23 cellular contexts compared by ENCODE assay signal in genomic region chr2:237129625-237130263, GRCh38. TPM values are rescaled to one million over a fixed set of nuclear protein-coding genes. Genes with fewer than 3 reads are reported as not detected.
A peak's percentile ranks its signal among the peaks of the same experiment; 100 is the strongest.
DNase-seq lines count a peak whose midpoint lies in the region; ATAC-seq, FAIRE-seq and TF ChIP-seq lines count a peak whose summit lies in the region.
"Had no signal": no experiment of that assay in that cellular context is flagged by ENCODE, and none has a peak within 500 bp of the region (broad histone marks: within the 10 kb centered on the region; RNA-seq: fewer than 3 reads in every experiment).

No MANE protein-coding gene starts in this region.

- BruUV-seq in HepG2 (replicated peaks; lab: Mats Ljungman, UMichigan): no TSS peak

- in situ Hi-C loops in HepG2 (cut with HindIII; ENCODE audit: extremely low pct_ligation_motif_present, low pct_unique_long_range_greater_than_20kb): no loop called here

- H3K36me3 ChIP-seq in HepG2 (replicated peaks in 1 of 2; ENCODE audit: control insufficient read depth in 1 of 2, insufficient read depth in 2 of 2, low read length in 2 of 2): no peaks in the 10 kb centered on the region
- H3K36me3 ChIP-seq in right lobe of liver: no peaks in the 10 kb centered on the region
- H3K36me3 ChIP-seq in H1 (ENCODE audit: control insufficient read depth in 2 of 4, insufficient read depth in 4 of 4, low read length in 3 of 4): peaks cover 0 to 4% (median 0%) of the 10 kb centered on the region in 4 experiments; a peak in 1 of 8 replicates
- peaks cover 0 to 4% of the 10 kb centered on the region in 2 donors for H3K36me3 ChIP-seq in neuronal stem cell (replicated peaks in 1 of 2; ENCODE audit: control insufficient read depth in 2 of 2, insufficient read depth in 2 of 2, low read length in 2 of 2)

- H3K27me3 ChIP-seq in HepG2 (ENCODE audit: control insufficient read depth in 1 of 2, insufficient read depth in 2 of 2, low read length in 2 of 2) (no peaks in the 10 kb centered on the region), right lobe of liver (no peaks in the 10 kb centered on the region), H1 (replicated peaks in 1 of 4; ENCODE audit: control insufficient read depth in 3 of 4, extremely low read depth in 1 of 4, insufficient read depth in 3 of 4, low read length in 3 of 4) (no peaks in the 10 kb centered on the region; a peak in 1 of 7 replicates), neuronal stem cell (ENCODE audit: control insufficient read depth in 3 of 3, insufficient read depth in 3 of 3, low read depth in 1 of 3, low read length in 3 of 3) (peaks cover 0 to 6% (median 0%) of the 10 kb centered on the region in 3 experiments)

- H2BK120ac ChIP-seq in H1 (replicated peaks; ENCODE audit: low read depth, low read length) (no peak overlapping the region), neuronal stem cell (ENCODE audit: low read depth, low read length) (no peak overlapping the region)

- POLR2A ChIA-PET in HepG2 (lab: Yijun Ruan, JAX): no interaction called here
- POLR2A ChIA-PET in H1 (lab: Charles Lee; ENCODE audit: partially characterized antibody): no interaction called here

- peak overlapping the region; percentile 92; the same call in 1 of the 2 replicates for H2AK5ac ChIP-seq in H1 (ENCODE audit: low read depth, low read length)
- H2AK5ac ChIP-seq in neuronal stem cell (ENCODE audit: low read depth, low read length): no peak overlapping the region

- H2AFZ ChIP-seq in HepG2 (ENCODE audit: low read length) (no peak overlapping the region), H1 (ENCODE audit: low read length) (no peak overlapping the region), neuronal stem cell (ENCODE audit: low read length) (no peak overlapping the region)
- H2AFZ ChIP-seq: GM23248 had no signal

- FAIRE-seq in HepG2 (lab: Jason Lieb, UNC) (peak; percentile 34), H1 (lab: Jason Lieb, UNC) (no peak)
- FAIRE-seq: GM18507, RCC 7860 had no signal

- H3K9me3 ChIP-seq in HepG2 (ENCODE audit: low read length) (peaks cover 21% of the 10 kb centered on the region; the same call in 1 of the 2 replicates), right lobe of liver (no peaks in the 10 kb centered on the region), H1 (ENCODE audit: insufficient read depth in 2 of 2, low read depth in 1 of 2, low read length in 1 of 2) (peaks cover 3 to 24% of the 10 kb centered on the region in 2 experiments; a peak in 3 of 4 replicates), neuronal stem cell (replicated peaks in 1 of 2; ENCODE audit: control insufficient read depth in 2 of 2, insufficient read depth in 1 of 2, low read depth in 1 of 2, low read length in 2 of 2) (peaks cover 6 to 19% of the 10 kb centered on the region in 2 donors)
- H3K9me3 ChIP-seq: SK-N-SH had no signal

- H3K23me2 ChIP-seq in H1 (ENCODE audit: low read depth, low read length): peaks cover 16% of the 10 kb centered on the region

- peak overlapping the region; percentile 7 for H4K91ac ChIP-seq in H1 (replicated peaks; ENCODE audit: insufficient read length, low read length)
- no peak overlapping the region for H4K91ac ChIP-seq in neuronal stem cell (ENCODE audit: low read depth, low read length, poor library complexity)

- TF ChIP-seq POLR2A in HepG2 (IDR thresholded peaks at IDR 0.05; ENCODE audit: insufficient read depth in 1 of 2, low read depth in 2 of 2, low read length in 2 of 2) (no peak), right lobe of liver (IDR thresholded peaks at IDR 0.05) (no peak), H1 (IDR thresholded peaks at IDR 0.05; ENCODE audit: control extremely low read depth in 1 of 2, low read depth in 2 of 2, low read length in 2 of 2) (no peak)

- H2BK20ac ChIP-seq in H1 (ENCODE audit: low read length): no peak overlapping the region

- H3K14ac ChIP-seq in H1 (ENCODE audit: insufficient read length): no peak overlapping the region
- peak overlapping the region; percentile 59 for H3K14ac ChIP-seq in neuronal stem cell (ENCODE audit: low read length)

- no peak overlapping the region for H4K5ac ChIP-seq in H1 (ENCODE audit: insufficient read length, low read depth, low read length)

- DNase-seq in HepG2 (ENCODE audit: low spot score): no peak
- DNase-seq in right lobe of liver: no peak
- DNase-seq in H1 (ENCODE audit: low read depth in 1 of 2, low spot score in 2 of 2): no peak
- DNase-seq in neuronal stem cell (ENCODE audit: low spot score): no peak
- DNase-seq in KG1 (lab: John Stamatoyannopoulos, UW): no peak
- DNase-seq in effector CD4-positive, alpha-beta T cell: no peak
- DNase-seq in NCI-H1048 (lab: John Stamatoyannopoulos, UW): no peak
- DNase-seq: Calu3, DMS79 treated with DMSO at 0.1 percent for 48 hours, GF-D8, GM23248, HCEC 1CT, Kasumi-1, MV-4-11, NCI-H1105 treated with DMSO at 0.1 percent for 48 hours, NCI-H146, NCI-H1930, NCI-H2107, NCI-H524, NCI-H748 treated with DMSO at 0.1 percent for 48 hours, SK-N-SH had no signal

- H2BK15ac ChIP-seq in H1 (ENCODE audit: low read length) (no peak overlapping the region), neuronal stem cell (ENCODE audit: low read length) (no peak overlapping the region)

- H2BK5ac ChIP-seq in H1 (ENCODE audit: low read depth, low read length) (peak overlapping the region; percentile 14; the same call in 1 of the 2 replicates), neuronal stem cell (ENCODE audit: low read length) (no peak overlapping the region)

- H3K56ac ChIP-seq in H1 (replicated peaks; ENCODE audit: insufficient read length, low read depth, low read length): no peak overlapping the region

- no peak for TF ChIP-seq CTCF in HepG2 (CRISPR knock-in tag; IDR thresholded peaks at IDR 0.05)
- no peak for TF ChIP-seq CTCF in right lobe of liver (IDR thresholded peaks at IDR 0.05)
- no peak for TF ChIP-seq CTCF in H1 (IDR thresholded peaks at IDR 0.05; ENCODE audit: control extremely low read depth in 1 of 3, insufficient read depth in 1 of 3, low read depth in 1 of 3, low read length in 3 of 3)

- no peak overlapping the region for H3K4ac ChIP-seq in H1 (replicated peaks; ENCODE audit: insufficient read length, low read depth, low read length)
- H3K4ac ChIP-seq in neuronal stem cell (ENCODE audit: low read length): no peak overlapping the region

- TF ChIP-seq RAD21 in HepG2 (CRISPR knock-in tag; IDR thresholded peaks at IDR 0.05) (no peak), H1 (IDR thresholded peaks at IDR 0.05 in 1 of 2, conservative IDR thresholded peaks at IDR 0.05 in 1 of 2; ENCODE audit: low read depth in 2 of 2, low read length in 2 of 2) (no peak)

- no peak overlapping the region for H3K9ac ChIP-seq in HepG2 (ENCODE audit: insufficient read depth, low read depth, low read length)
- H3K9ac ChIP-seq in H1 (replicated peaks in 1 of 4; ENCODE audit: extremely low read depth in 1 of 4, low read depth in 3 of 4, low read length in 3 of 4): no peak overlapping the region
- peak overlapping the region; percentile 71 for H3K9ac ChIP-seq in neuronal stem cell (ENCODE audit: low read depth, low read length, poor library complexity)
- H3K9ac ChIP-seq: GM23248, SK-N-SH had no signal

- H3K79me2 ChIP-seq in HepG2 (ENCODE audit: insufficient read depth, low read length) (no peaks in the 10 kb centered on the region), H1 (ENCODE audit: control insufficient read depth in 1 of 2, insufficient read depth in 2 of 2, low read length in 2 of 2) (peaks cover 0 to 11% of the 10 kb centered on the region in 2 experiments; a peak in 2 of 4 replicates)

- H2BK12ac ChIP-seq in H1 (ENCODE audit: low read depth, low read length): peak overlapping the region; percentile 2; the same call in 1 of the 2 replicates
- no peak overlapping the region for H2BK12ac ChIP-seq in neuronal stem cell (ENCODE audit: low read length)

- no peak overlapping the region for H3K18ac ChIP-seq in H1 (ENCODE audit: extremely low read depth, low read length)
- H3K18ac ChIP-seq in neuronal stem cell (ENCODE audit: low read length): no peak overlapping the region

- H3K27ac ChIP-seq in HepG2 (ENCODE audit: extremely low read length, insufficient read depth, low read length) (no peak overlapping the region), right lobe of liver (no peak overlapping the region), H1 (ENCODE audit: low read depth, low read length) (no peak overlapping the region), neuronal stem cell (replicated peaks; ENCODE audit: low read length) (no peak overlapping the region)
- H3K27ac ChIP-seq: GM23248 had no signal

- no peak overlapping the region for H3K4me2 ChIP-seq in HepG2 (ENCODE audit: low read depth, low read length)
- H3K4me2 ChIP-seq in H1 (ENCODE audit: insufficient read depth in 1 of 2, low read depth in 2 of 2, low read length in 2 of 2): no peak overlapping the region; a peak in 1 of 4 replicates
- H3K4me2 ChIP-seq in neuronal stem cell (ENCODE audit: insufficient read depth, low read length, poor library complexity, severe bottlenecking): no peak overlapping the region
- H3K4me2 ChIP-seq: SK-N-SH had no signal

- WGBS in HepG2 (ENCODE audit: low lambda C conversion rate): 71% methylated on average over 4 of the region's 4 CpGs
- 79% methylated on average over 4 of the region's 4 CpGs for WGBS in right lobe of liver (ENCODE audit: insufficient coverage, low coverage, low lambda C conversion rate, missing lambda C conversion rate)
- WGBS in H1 (ENCODE audit: extremely low coverage in 1 of 2, insufficient coverage in 1 of 2, insufficient read length in 1 of 2, insufficient replicate concordance in 2 of 2, low coverage in 1 of 2, low lambda C conversion rate in 2 of 2, missing lambda C conversion rate in 1 of 2), 2 experiments: 91% methylated on average over 4 of the region's 4 CpGs; no CpG with 5 or more reads in 1 of the 2 experiments
- no CpG with 5 or more reads among the region's 4 CpGs for WGBS in neuronal stem cell (ENCODE audit: extremely low coverage in 2 of 2, insufficient read length in 2 of 2, insufficient replicate concordance in 1 of 2), 2 donors

- H4K8ac ChIP-seq in H1 (ENCODE audit: extremely low read depth, insufficient read depth, low read length) (no peak overlapping the region; the same call in 1 of the 2 replicates), neuronal stem cell (ENCODE audit: low read depth, low read length) (no peak overlapping the region)

- TF ChIP-seq EP300 in HepG2 (IDR thresholded peaks at IDR 0.05; ENCODE audit: low read depth in 2 of 2, low read length in 2 of 2) (no peak), HepG2 (CRISPR knock-in tag; IDR thresholded peaks at IDR 0.05; ENCODE audit: borderline replicate concordance) (no peak), H1 (IDR thresholded peaks at IDR 0.05; ENCODE audit: borderline replicate concordance in 1 of 2, low read depth in 2 of 2, low read length in 2 of 2) (no peak)

- H3K4me3 ChIP-seq in HepG2 (replicated peaks in 1 of 3; ENCODE audit: insufficient read depth in 1 of 3, low read depth in 2 of 3, low read length in 3 of 3): no peak overlapping the region
- no peak overlapping the region for H3K4me3 ChIP-seq in right lobe of liver
- H3K4me3 ChIP-seq in H1 (ENCODE audit: extremely low read depth in 1 of 4, insufficient read depth in 2 of 4, low read depth in 3 of 4, low read length in 4 of 4): no peak overlapping the region
- H3K4me3 ChIP-seq in neuronal stem cell (ENCODE audit: low read length in 2 of 2): peak overlapping the region in 1 of 2 donors; percentile 43
- H3K4me3 ChIP-seq: GM23248 had no signal

- CTCF ChIA-PET in HepG2 (lab: Yijun Ruan, JAX; ENCODE audit: low intra/inter-chr PET ratio, low total read pairs) (no interaction called here), H1 (lab: Charles Lee; ENCODE audit: partially characterized antibody) (no interaction called here)

- H3K23ac ChIP-seq in H1 (ENCODE audit: insufficient read length) (no peak overlapping the region), neuronal stem cell (ENCODE audit: low read depth, low read length, poor library complexity) (no peak overlapping the region)

- H3K79me1 ChIP-seq in H1 (ENCODE audit: low read depth, low read length) (peaks cover 4% of the 10 kb centered on the region; the same call in 1 of the 2 replicates), neuronal stem cell (ENCODE audit: low read depth, low read length) (no peaks in the 10 kb centered on the region)

- ATAC-seq in HepG2 (no peak), right lobe of liver (no peak)

- H3K4me1 ChIP-seq in HepG2 (ENCODE audit: insufficient read depth, low read length) (peaks cover 21% of the 10 kb centered on the region), right lobe of liver (no peaks in the 10 kb centered on the region), H1 (replicated peaks in 1 of 4; ENCODE audit: control insufficient read depth in 3 of 4, insufficient read depth in 4 of 4, low read length in 3 of 4) (peaks cover 2 to 7% (median 3%) of the 10 kb centered on the region in 4 experiments; a peak in 6 of 7 replicates), neuronal stem cell (ENCODE audit: control insufficient read depth in 2 of 2, insufficient read depth in 1 of 2, low read depth in 1 of 2, low read length in 2 of 2) (peaks cover 4 to 5% of the 10 kb centered on the region in 2 donors)

- intact Hi-C loops in HepG2 (cut with micrococcal nuclease; ENCODE audit: unreplicated experiment) (no loop called here), right lobe of liver (cut with DNase I) (no loop called here)

- H4K20me1 ChIP-seq in HepG2 (ENCODE audit: insufficient read depth, low read length) (no peaks in the 10 kb centered on the region), H1 (replicated peaks in 1 of 2; ENCODE audit: control insufficient read depth in 1 of 2, insufficient read depth in 2 of 2, low read length in 2 of 2) (peaks cover 0 to 12% of the 10 kb centered on the region in 2 experiments)

RNA-seq across cellular contexts. Expression of gene COPS8, which starts 44.1 kb away (rescaled TPM):
- total RNA-seq in HepG2 (2016; rRNA removed; fragmentation: Illumina TruSeq; extraction: Trizol) (96.6 and 154 TPM in 2 replicates), right lobe of liver (10 to 100 TPM; 14.3 to 51.5 (median 18.0) TPM)
- total RNA-seq in HepG2 (2016; cell fraction: cytosol; rRNA removed; fragmentation: Illumina TruSeq; extraction: Trizol; ENCODE audit: low read depth): 20.8 and 24.2 TPM in 2 replicates
- 99.8 and 164 TPM in 2 replicates for total RNA-seq in HepG2 (2016; cell fraction: insoluble cytoplasmic fraction; rRNA removed; fragmentation: Illumina TruSeq; extraction: Trizol)
- 48.0 and 50.2 TPM in 2 replicates for total RNA-seq in HepG2 (2016; cell fraction: membrane; rRNA removed; fragmentation: Illumina TruSeq; extraction: Trizol)
- total RNA-seq in HepG2 (2016; cell fraction: nucleus; rRNA removed; fragmentation: Illumina TruSeq; extraction: Trizol): 55.6 and 64.2 TPM in 2 replicates
- polyA plus RNA-seq in HepG2 (2011; rRNA removed) (64.8 and 86.3 TPM in 2 replicates), H1 (2011; rRNA removed) (37.3 and 67.5 TPM in 2 replicates)
- 40.8 and 66.4 TPM in 2 replicates for polyA plus RNA-seq in HepG2 (2011; cell fraction: cytosol; rRNA removed)
- 26.2 and 33.6 TPM in 2 replicates for polyA plus RNA-seq in HepG2 (2011; cell fraction: nucleus; rRNA removed)
- polyA plus RNA-seq in HepG2 (2012): 31.5 and 57.8 TPM in 2 replicates
- 26.2 and 26.4 TPM in 2 replicates for polyA plus RNA-seq in HepG2 (2016; cell fraction: cytosol; fragmentation: Illumina TruSeq; extraction: Trizol; ENCODE audit: low read depth)
- 193 and 198 TPM in 2 replicates for polyA plus RNA-seq in HepG2 (2016; cell fraction: insoluble cytoplasmic fraction; fragmentation: Illumina TruSeq; extraction: Trizol; ENCODE audit: low read depth)
- polyA plus RNA-seq in HepG2 (2016; cell fraction: membrane; fragmentation: Illumina TruSeq; extraction: Trizol; ENCODE audit: low read depth): 44.7 and 48.2 TPM in 2 replicates
- 75.7 and 79.5 TPM in 2 replicates for polyA plus RNA-seq in HepG2 (2016; cell fraction: nucleus; fragmentation: Illumina TruSeq; extraction: Trizol; ENCODE audit: insufficient read depth, low read depth)
- polyA minus RNA-seq in HepG2 (2011; rRNA and poly(A)+ RNA removed; ENCODE audit: low replicate concordance): 12.8 and 16.1 TPM in 2 replicates
- polyA minus RNA-seq in HepG2 (2011; cell fraction: cytosol; rRNA and poly(A)+ RNA removed): 35.9 and 41.2 TPM in 2 replicates
- polyA minus RNA-seq in HepG2 (2011; cell fraction: nucleus; rRNA and poly(A)+ RNA removed): 60.4 and 62.8 TPM in 2 replicates
- 59.3 and 61.3 TPM in 2 replicates for total RNA-seq in H1 (2021; fragmentation: NEBNext Ultra II Directional; extraction: Animal tissue kit (Norgen Biotek cat#: 25700))
- 66.0 TPM for polyA plus RNA-seq in H1 (2011; cell fraction: cytosol; rRNA removed)
- polyA plus RNA-seq in H1 (2011; cell fraction: nucleus; rRNA removed): 18.0 TPM
- polyA plus RNA-seq in H1 (2012, experiment 1 of 2): 32.3 to 47.0 TPM (median 36.0 TPM) in 4 replicates
- polyA plus RNA-seq in H1 (2012, experiment 2 of 2): 10.3 TPM
- 30.4 TPM for polyA plus RNA-seq in H1 (2013, experiment 1 of 2)
- polyA plus RNA-seq in H1 (2013, experiment 2 of 2): 29.0 TPM
- polyA minus RNA-seq in H1 (2011; rRNA and poly(A)+ RNA removed): 27.0 and 32.5 TPM in 2 replicates
- polyA minus RNA-seq in H1 (2011; cell fraction: cytosol; rRNA and poly(A)+ RNA removed): 21.9 TPM
- polyA minus RNA-seq in H1 (2011; cell fraction: nucleus; rRNA and poly(A)+ RNA removed): 50.7 TPM
- 48.8 TPM for polyA plus RNA-seq in neuronal stem cell (2013, experiment 1 of 2)
- polyA plus RNA-seq in neuronal stem cell (2013, experiment 2 of 2): 50.0 TPM
